Comparison of ENCODE assay signal across 8 cellular contexts in the genomic region with DNA sequence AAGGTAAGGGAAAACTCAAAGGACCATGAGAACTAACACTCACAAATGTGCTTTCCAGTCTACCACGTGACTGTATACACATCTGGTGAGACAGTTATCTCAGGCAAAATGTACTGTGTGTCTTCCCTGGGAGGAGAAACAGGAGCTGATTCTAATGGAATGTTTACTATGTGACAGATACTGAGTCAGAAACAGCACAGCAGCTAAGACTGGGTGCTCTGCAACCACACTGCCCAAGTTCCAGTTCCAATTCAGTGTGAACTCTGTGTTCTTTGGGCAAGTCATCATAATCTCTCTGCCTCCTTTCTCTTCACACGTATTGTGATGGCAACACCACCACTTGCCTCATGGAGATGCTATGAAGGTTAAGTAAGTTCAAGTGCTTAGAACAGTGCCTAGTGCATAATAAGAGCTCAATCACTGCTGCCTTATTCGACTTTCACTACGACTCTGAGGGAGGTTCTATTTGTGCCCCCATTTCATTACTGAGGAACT.
DNase-seq lines count a peak whose midpoint lies in the region; ATAC-seq, FAIRE-seq and TF ChIP-seq lines count a peak whose summit lies in the region.

No MANE protein-coding gene starts in this region.

- no peak for FAIRE-seq in frontal cortex (lab: Jason Lieb, UNC)

- no peak overlapping the region for H2AFZ ChIP-seq in OCI-LY3 (ENCODE audit: low read depth, low read length)

- DNase-seq in AG09319 (ENCODE audit: extremely low read depth, low read depth) (peak; percentile 52), ureter (ENCODE audit: low spot score) (peak; percentile 41), frontal cortex (ENCODE audit: low spot score in 2 of 2) (no peak), NCI-H1436 treated with DMSO at 0.1 percent for 48 hours (lab: John Stamatoyannopoulos, UW) (no peak)

- H3K36me3 ChIP-seq in OCI-LY3 (replicated peaks; ENCODE audit: low read depth, low read length) (peaks cover 16% of the 10 kb centered on the region), mucosa of rectum (ENCODE audit: control insufficient read depth in 2 of 2, insufficient read depth in 2 of 2, low read length in 2 of 2) (peaks cover 20 to 25% of the 10 kb centered on the region in 2 donors)

- H3K27ac ChIP-seq in OCI-LY3 (ENCODE audit: low read length) (peak overlapping the region; percentile 86), cingulate gyrus (ENCODE audit: low read depth, low read length) (peak overlapping the region; percentile 25), mucosa of rectum (ENCODE audit: low read depth in 2 of 2, low read length in 2 of 2) (peak overlapping the region; percentile 29 to 50)

- peaks cover 18% of the 10 kb centered on the region for H3K79me2 ChIP-seq in OCI-LY3 (ENCODE audit: low read length)

- H3K9ac ChIP-seq in OCI-LY3 (ENCODE audit: low read length), result peak overlapping the region; percentile 37; the same call in 1 of the 2 replicates
- H3K9ac ChIP-seq in mucosa of rectum (ENCODE audit: low read depth in 1 of 2, low read length in 2 of 2), result no peak overlapping the region

- TF ChIP-seq CTCF in AG09319 (IDR thresholded peaks at IDR 0.05; ENCODE audit: low read depth, low read length) (no peak), OCI-LY3 (IDR thresholded peaks at IDR 0.05; ENCODE audit: low read depth, low read length) (no peak)

- H3K4me3 ChIP-seq in OCI-LY3 (ENCODE audit: low read length) (peak overlapping the region; percentile 47), mucosa of rectum (ENCODE audit: low read length in 2 of 2) (no peak overlapping the region)

- H3K4me2 ChIP-seq in OCI-LY3 (ENCODE audit: low read length), result peak overlapping the region; percentile 76

- no peaks in the 10 kb centered on the region for H3K9me3 ChIP-seq in OCI-LY3 (ENCODE audit: insufficient read depth, low read length)
- no peaks in the 10 kb centered on the region for H3K9me3 ChIP-seq in mucosa of rectum (ENCODE audit: control insufficient read depth in 2 of 2, low read length in 2 of 2)

- H3K4me1 ChIP-seq in OCI-LY3 (ENCODE audit: low read length), result peaks cover 43% of the 10 kb centered on the region
- H3K4me1 ChIP-seq in mucosa of rectum (ENCODE audit: control insufficient read depth in 2 of 2, insufficient read depth in 2 of 2, low read length in 2 of 2), result peaks cover 15 to 19% of the 10 kb centered on the region in 2 donors

- no peaks in the 10 kb centered on the region for H3K27me3 ChIP-seq in OCI-LY3 (ENCODE audit: low read depth, low read length)
- no peaks in the 10 kb centered on the region for H3K27me3 ChIP-seq in mucosa of rectum (ENCODE audit: control insufficient read depth in 2 of 2, insufficient read depth in 2 of 2, low read length in 2 of 2)

- H4K20me1 ChIP-seq in OCI-LY3 (ENCODE audit: insufficient read depth, low read length), result peaks cover 7% of the 10 kb centered on the region; the same call in 1 of the 2 replicates

- peak; percentile 37 for ATAC-seq in GM21515 (IDR thresholded peaks at IDR 0.05; ENCODE audit: unreplicated experiment)

Comparison
In these comparisons a context has a peak if more than half of its experiments do, and no peak if none do; other contexts are left out.
1. DNase-seq: peak in AG09319 (single experiment) and ureter (single experiment); none in frontal cortex (0 of 2) and NCI-H1436 treated with DMSO at 0.1 percent for 48 hours (single experiment).
2. H3K27ac ChIP-seq: peak in every context shown above with its lines; median percentile 86 in OCI-LY3; 40 in mucosa of rectum; 25 in cingulate gyrus.